ENCODE assay signal across 8 cellular contexts in genomic region chr11:94493146-94493442, GRCh38. TPM values are rescaled to one million over a fixed set of nuclear protein-coding genes. Genes with fewer than 3 reads are reported as not detected.
A peak's percentile ranks its signal among the peaks of the same experiment; 100 is the strongest.
DNase-seq lines count a peak whose midpoint lies in the region; ATAC-seq and TF ChIP-seq lines count a peak whose summit lies in the region.

No MANE protein-coding gene starts in this region.

- TF ChIP-seq CTCF in Peyer's patch (IDR thresholded peaks at IDR 0.05) (no peak), progenitor cell of endocrine pancreas (IDR thresholded peaks at IDR 0.05; ENCODE audit: unreplicated experiment) (no peak)

- no peaks in the 10 kb centered on the region for H3K9me3 ChIP-seq in Peyer's patch

- no peaks in the 10 kb centered on the region for H3K27me3 ChIP-seq in Peyer's patch

- H3K4me1 ChIP-seq in Peyer's patch = peaks cover 0 to 22% (median 2%) of the 10 kb centered on the region in 4 donors

- H3K4me1 Mint-ChIP-seq in progenitor cell of endocrine pancreas (ENCODE audit: low read depth) = peaks cover 12% of the 10 kb centered on the region

- peak overlapping the region; percentile 100 for H3K27ac Mint-ChIP-seq in progenitor cell of endocrine pancreas

- peak overlapping the region; percentile 97 for H3K4me3 Mint-ChIP-seq in progenitor cell of endocrine pancreas (ENCODE audit: low read depth)

- H3K36me3 ChIP-seq in Peyer's patch = peaks cover 0 to 29% (median 0%) of the 10 kb centered on the region in 3 donors

- peaks cover 20% of the 10 kb centered on the region for H3K36me3 Mint-ChIP-seq in progenitor cell of endocrine pancreas (ENCODE audit: insufficient read depth)

- no peaks in the 10 kb centered on the region for H3K9me3 Mint-ChIP-seq in progenitor cell of endocrine pancreas (ENCODE audit: low read depth)

- peak overlapping the region; percentile 74 to 96 (median 80) for H3K4me3 ChIP-seq in Peyer's patch

- H3K27ac ChIP-seq in Peyer's patch = peak overlapping the region; percentile 78 to 86 (median 81)

- H3K27me3 Mint-ChIP-seq in progenitor cell of endocrine pancreas = no peaks in the 10 kb centered on the region

- TF ChIP-seq POLR2A in Peyer's patch (IDR thresholded peaks at IDR 0.05) = no peak

- ATAC-seq in GM18498 (IDR thresholded peaks at IDR 0.05; ENCODE audit: unreplicated experiment) = peak; percentile 15
- peak; percentile 16 for ATAC-seq in HG02610 (IDR thresholded peaks at IDR 0.05; ENCODE audit: unreplicated experiment)
- ATAC-seq in esophagus mucosa = peak; percentile 21

- DNase-seq in Peyer's patch (no peak), progenitor cell of endocrine pancreas (ENCODE audit: low spot score, unreplicated experiment) (no peak), kidney glomerular epithelial cell (lab: John Stamatoyannopoulos, UW) (no peak), NCI-H128 (lab: John Stamatoyannopoulos, UW; ENCODE audit: unreplicated experiment) (no peak)
- DNase-seq in activated CD8-positive, alpha-beta memory T cell treated with anti-CD3 and anti-CD28 coated beads, Interleukin-2, amount 50 U/mL, for 48 hours = no peak

RNA-seq across cellular contexts. Expression of gene MRE11, which starts 0.6 kb away (rescaled TPM):
- 10 to 100 TPM in 3 of 4 donors, 1 to 10 TPM in 1; 9.7 to 38.0 (median 14.1) TPM for total RNA-seq in Peyer's patch
- 13.3 TPM for total RNA-seq in esophagus mucosa
- 35.1 and 42.6 TPM in 2 replicates for total RNA-seq in progenitor cell of endocrine pancreas

RNA-seq across cellular contexts. Expression of gene ANKRD49, which starts 0.7 kb away (rescaled TPM):
- total RNA-seq in Peyer's patch = 10 to 100 TPM; 17.3 to 49.5 (median 20.7) TPM
- total RNA-seq in esophagus mucosa = 7.0 TPM
- total RNA-seq in progenitor cell of endocrine pancreas = 17.6 and 23.0 TPM in 2 replicates

RNA-seq across cellular contexts. Expression of gene C11orf97, which starts 19.2 kb away (rescaled TPM):
- total RNA-seq in Peyer's patch (not detected), esophagus mucosa (not detected), progenitor cell of endocrine pancreas (not detected in 2 replicates)

RNA-seq across cellular contexts. Expression of gene FUT4, which starts 50.6 kb away (rescaled TPM):
- total RNA-seq in Peyer's patch (10 to 100 TPM in 3 of 4 donors, 1 to 10 TPM in 1; 9.1 to 34.3 (median 25.4) TPM), esophagus mucosa (1.4 TPM), progenitor cell of endocrine pancreas (6.6 and 7.1 TPM in 2 replicates)
